In genomic region chr2:2328847-2329246, GRCh38 we compare ENCODE assay signal across 10 cellular contexts. TPM values are rescaled to one million over a fixed set of nuclear protein-coding genes. Genes with fewer than 3 reads are reported as not detected.
A peak's percentile ranks its signal among the peaks of the same experiment; 100 is the strongest.
DNase-seq lines count a peak whose midpoint lies in the region; ATAC-seq and TF ChIP-seq lines count a peak whose summit lies in the region.
"Had no signal": no experiment of that assay in that cellular context is flagged by ENCODE, and none has a peak within 500 bp of the region (broad histone marks: within the 10 kb centered on the region; RNA-seq: fewer than 3 reads in every experiment).

No MANE protein-coding gene starts in this region.

- peak overlapping the region in 1 of 2 experiments; percentile 37; a peak in 2 of 4 replicates for H3K4me3 ChIP-seq in SK-N-SH (ENCODE audit: low read depth in 2 of 2, low read length in 1 of 2)
- H3K4me3 ChIP-seq in mesendoderm (ENCODE audit: low read length): no peak overlapping the region

- H3K79me1 ChIP-seq in mesendoderm (ENCODE audit: low read length): no peaks in the 10 kb centered on the region

- peak overlapping the region in 1 of 2 experiments; percentile 100; a peak in 2 of 4 replicates for H3K27ac ChIP-seq in SK-N-SH (ENCODE audit: low read depth in 2 of 2, low read length in 1 of 2)
- no peak overlapping the region for H3K27ac ChIP-seq in mesendoderm (ENCODE audit: low read depth, low read length)
- H3K27ac ChIP-seq: 22Rv1 had no signal

- TF ChIP-seq EP300 in SK-N-SH (IDR thresholded peaks at IDR 0.05; ENCODE audit: borderline replicate concordance in 1 of 2, low read depth in 1 of 2, low read length in 1 of 2): no peak; a peak in 1 of 4 replicates

- H3K36me3 ChIP-seq in SK-N-SH (replicated peaks in 1 of 2; ENCODE audit: control insufficient read depth in 1 of 2, insufficient read depth in 2 of 2, low read length in 1 of 2) (no peaks in the 10 kb centered on the region), mesendoderm (ENCODE audit: control insufficient read depth, insufficient read depth, low read length) (no peaks in the 10 kb centered on the region)

- no peaks in the 10 kb centered on the region for H3F3A ChIP-seq in SK-N-SH (replicated peaks; ENCODE audit: insufficient read depth)

- H4K8ac ChIP-seq in mesendoderm (ENCODE audit: low read depth, low read length): no peak overlapping the region

- WGBS in SK-N-SH (ENCODE audit: low lambda C conversion rate): 15% methylated on average over 2 of the region's 2 CpGs
- no CpG with 5 or more reads among the region's 2 CpGs for WGBS in mesendoderm (ENCODE audit: extremely low coverage, insufficient coverage, low lambda C conversion rate)

- no peak overlapping the region for H2AFZ ChIP-seq in SK-N-SH (ENCODE audit: low read depth)

- no peak overlapping the region for H2BK5ac ChIP-seq in mesendoderm (ENCODE audit: low read length)

- H3K9me2 ChIP-seq in SK-N-SH: no peaks in the 10 kb centered on the region

- H3K9ac ChIP-seq in SK-N-SH (no peak overlapping the region), mesendoderm (ENCODE audit: low read length) (no peak overlapping the region)

- H3K79me2 ChIP-seq in SK-N-SH (ENCODE audit: insufficient read depth) (no peaks in the 10 kb centered on the region), mesendoderm (ENCODE audit: control insufficient read depth, insufficient read depth, low read length) (no peaks in the 10 kb centered on the region)

- peaks cover 0 to 27% of the 10 kb centered on the region in 2 experiments; a peak in 2 of 4 replicates for H3K4me1 ChIP-seq in SK-N-SH (ENCODE audit: control insufficient read depth in 1 of 2, insufficient read depth in 2 of 2, low read depth in 1 of 2, low read length in 1 of 2)
- no peaks in the 10 kb centered on the region for H3K4me1 ChIP-seq in mesendoderm (ENCODE audit: control insufficient read depth, low read depth, low read length)

- H2BK120ac ChIP-seq in mesendoderm (ENCODE audit: low read depth, low read length): no peak overlapping the region

- CTCF ChIA-PET in SK-N-SH (lab: Yijun Ruan, JAX): interaction anchor here (0.7 to 5.5 kb wide), 5 partner anchors 8 to 805 kb away, joined by 3 to 34 read pairs (median 3); no protein-coding TSS in a partner anchor

- no peak for ATAC-seq in GM21619 (IDR thresholded peaks at IDR 0.05; ENCODE audit: unreplicated experiment)
- ATAC-seq in HG02981 (IDR thresholded peaks at IDR 0.05; ENCODE audit: unreplicated experiment): no peak
- ATAC-seq: naive thymus-derived CD4-positive, alpha-beta T cell had no signal

- H3K9me3 ChIP-seq in SK-N-SH: no peaks in the 10 kb centered on the region

- H4K20me1 ChIP-seq in SK-N-SH (ENCODE audit: insufficient read depth): no peaks in the 10 kb centered on the region

- H3K27me3 ChIP-seq in SK-N-SH (ENCODE audit: insufficient read depth): no peaks in the 10 kb centered on the region
- H3K27me3 ChIP-seq in mesendoderm (ENCODE audit: insufficient read depth, low read length, poor library complexity): no peaks in the 10 kb centered on the region

- peak; percentile 47 for DNase-seq in DMS 273 (lab: John Stamatoyannopoulos, UW; ENCODE audit: unreplicated experiment)
- no peak for DNase-seq in DMS 273 treated with DMSO at 0.1 percent for 48 hours (lab: John Stamatoyannopoulos, UW)
- peak in 2 of 3 experiments; percentile 62 to 86 for DNase-seq in NCI-H1417 (lab: John Stamatoyannopoulos, UW)
- DNase-seq in SK-N-SH: no peak
- DNase-seq in mesendoderm: peak; percentile 79
- no peak for DNase-seq in epidermal melanocyte (ENCODE audit: insufficient read length, low spot score)

- H4K5ac ChIP-seq in mesendoderm (ENCODE audit: low read length): no peak overlapping the region

- H3K4me2 ChIP-seq in SK-N-SH (no peak overlapping the region), mesendoderm (ENCODE audit: low read length) (no peak overlapping the region)

- no peak for TF ChIP-seq CTCF in SK-N-SH (IDR thresholded peaks at IDR 0.05)

- H2AK5ac ChIP-seq in mesendoderm (ENCODE audit: low read length): no peak overlapping the region

- POLR2A ChIA-PET in SK-N-SH (lab: Yijun Ruan, JAX): interaction anchor here (0.8 to 5.7 kb wide), 2 partner anchors 58 to 519 kb away, joined by 3 to 42 read pairs; no protein-coding TSS in a partner anchor

- no peak overlapping the region for H3K18ac ChIP-seq in mesendoderm (ENCODE audit: low read length)

- no peak overlapping the region for H3K56ac ChIP-seq in mesendoderm (ENCODE audit: low read length)

- TF ChIP-seq RAD21 in SK-N-SH (IDR thresholded peaks at IDR 0.05; ENCODE audit: low read length): no peak

- H2BK15ac ChIP-seq in mesendoderm (replicated peaks; ENCODE audit: low read depth): no peak overlapping the region

- no peak overlapping the region for H3K4ac ChIP-seq in mesendoderm (ENCODE audit: low read depth, low read length)

- H3K23ac ChIP-seq in mesendoderm (ENCODE audit: low read length): no peak overlapping the region

TF ChIP-seq in SK-N-SH, 30 proteins besides CTCF, POLR2A, EP300 and RAD21:
- TF ChIP-seq RXRA (IDR thresholded peaks at IDR 0.05; ENCODE audit: borderline replicate concordance, low read depth) (no peak), GATA2 (CRISPR knock-in tag; IDR thresholded peaks at IDR 0.05) (peak; percentile 37; the same call in 1 of the 2 replicates), USF2 (IDR thresholded peaks at IDR 0.05; ENCODE audit: borderline replicate concordance, low read depth, low read length) (no peak), JUND (IDR thresholded peaks at IDR 0.05) (no peak), MXI1 (IDR thresholded peaks at IDR 0.05; ENCODE audit: low read depth, low read length) (peak; percentile 32; the same call in 1 of the 2 replicates), RCOR1 (IDR thresholded peaks at IDR 0.05; ENCODE audit: low read length) (peak; percentile 41; the same call in 1 of the 2 replicates), MEF2A (IDR thresholded peaks at IDR 0.05; ENCODE audit: borderline replicate concordance, low read depth) (no peak), REST (IDR thresholded peaks at IDR 0.05; ENCODE audit: low read depth, low read length) (peak; percentile 86)

RNA-seq across cellular contexts. Expression of gene MYT1L, which starts 2.2 kb away (rescaled TPM):
- polyA plus RNA-seq in SK-N-SH (2012; rRNA removed): 0.20 and 1.2 TPM in 2 replicates
- 0.80 and 1.00 TPM in 2 replicates for polyA plus RNA-seq in SK-N-SH (2012; cell fraction: cytosol; rRNA removed)
- 1.5 and 2.2 TPM in 2 replicates for polyA plus RNA-seq in SK-N-SH (2012; cell fraction: nucleus; rRNA removed)
- 0.07 TPM for polyA plus RNA-seq in mesendoderm (2013, experiment 1 of 2)
- 0.08 TPM for polyA plus RNA-seq in mesendoderm (2013, experiment 2 of 2)

Comparison
In these comparisons a context has a peak if more than half of its experiments do, and no peak if none do; other contexts are left out.
1. DNase-seq: peak in DMS 273 (single experiment), NCI-H1417 (2 of 3) and mesendoderm (single experiment); none in DMS 273 treated with DMSO at 0.1 percent for 48 hours (single experiment), SK-N-SH (single experiment) and epidermal melanocyte (single experiment).